14 cellular contexts compared by ENCODE assay signal in genomic region chr1:212452323-212453155, GRCh38. TPM values are rescaled to one million over a fixed set of nuclear protein-coding genes. Genes with fewer than 3 reads are reported as not detected.
DNase-seq lines count a peak whose midpoint lies in the region; ATAC-seq and TF ChIP-seq lines count a peak whose summit lies in the region.
"Had no signal": no experiment of that assay in that cellular context is flagged by ENCODE, and none has a peak within 500 bp of the region (broad histone marks: within the 10 kb centered on the region; RNA-seq: fewer than 3 reads in every experiment).

No MANE protein-coding gene starts in this region.

- intact Hi-C loops in Right ventricle myocardium superior (cut with DNase I) (loop anchor here (5.0 kb wide), 1 partner anchor 85 kb away; no protein-coding TSS in a partner anchor), ovary (cut with DNase I) (loop anchor here in 2 of 4 donors (5.0 to 10.0 kb wide), 2 partner anchors 168 to 775 kb away; partner anchors contain the start of genes PPP2R5A (in 2 of the 2) and NEK2 (in 1 of the 2))

- DNase-seq in EH (ENCODE audit: low read depth) (peak; percentile 87), astrocyte of the cerebellum (ENCODE audit: low read depth) (peak; percentile 62), Right ventricle myocardium superior (peak; percentile 75), ovary (peak; percentile 32 to 74 (median 61)), LoVo (ENCODE audit: low spot score) (no peak), DMS114 treated with DMSO at 0.1 percent for 48 hours (lab: John Stamatoyannopoulos, UW; ENCODE audit: unreplicated experiment) (no peak), GF-D8 (lab: John Stamatoyannopoulos, UW) (no peak)
- no peak for DNase-seq in stimulated activated naive CD8-positive, alpha-beta T cell treated with anti-CD3 and anti-CD28 coated beads, Interleukin-15, Interleukin-2, amounts not matched to agents 100 U/mL and 50 U/mL, for 24 hours
- DNase-seq: activated T-cell treated with anti-CD3 and anti-CD28 coated beads, Interleukin-2, amount 50 U/mL, for 4 hours; COR-L47; effector CD4-positive, alpha-beta T cell; islet precursor cell; NCI-H82 had no signal

- H3K4me3 ChIP-seq in astrocyte of the cerebellum (ENCODE audit: low read depth, low read length) (no peak overlapping the region), ovary (no peak overlapping the region)
- H3K4me3 ChIP-seq: psoas muscle had no signal

- no peak for TF ChIP-seq EP300 in ovary (IDR thresholded peaks at IDR 0.05)

- H3K27me3 ChIP-seq in ovary, result no peaks in the 10 kb centered on the region

- no peaks in the 10 kb centered on the region for H3K9me3 ChIP-seq in ovary
- H3K9me3 ChIP-seq: psoas muscle had no signal

- peak; percentile 59 for ATAC-seq in Right ventricle myocardium superior (ENCODE audit: poor library complexity)
- ATAC-seq in stimulated activated naive CD8-positive, alpha-beta T cell treated with anti-CD3 and anti-CD28 coated beads, Interleukin-15, Interleukin-2, amounts not matched to agents 100 U/mL and 50 U/mL, for 24 hours, result no peak
- ATAC-seq: activated T-cell treated with anti-CD3 and anti-CD28 coated beads, Interleukin-2, amount 50 U/mL, for 4 hours; psoas muscle had no signal

- no peaks in the 10 kb centered on the region for H3K36me3 ChIP-seq in ovary

- peak overlapping the region in 1 of 2 donors; percentile 64 for H3K27ac ChIP-seq in ovary
- H3K27ac ChIP-seq: psoas muscle had no signal

- no peak for TF ChIP-seq CTCF in astrocyte of the cerebellum (IDR thresholded peaks at IDR 0.05; ENCODE audit: low read depth, low read length, missing control alignments)
- no peak for TF ChIP-seq CTCF in ovary (IDR thresholded peaks at IDR 0.05)

- 35 to 38% (median 37%) methylated on average over 15 of the region's 15 CpGs for WGBS in ovary, 3 donors

- peaks cover 8% of the 10 kb centered on the region for H3K4me1 ChIP-seq in ovary (ENCODE audit: insufficient read depth)

- in situ Hi-C loops in astrocyte of the cerebellum (cut with HindIII; ENCODE audit: low sequenced_read_pairs), result no loop called here

- TF ChIP-seq POLR2A in ovary (IDR thresholded peaks at IDR 0.05), result no peak

RNA-seq across cellular contexts. Expression of gene NENF, which starts 19.8 kb away (rescaled TPM):
- total RNA-seq in Right ventricle myocardium superior (106 TPM), ovary (100 to 1,000 TPM in 5 of 7 donors, 10 to 100 TPM in 2; 84.7 to 192 (median 102) TPM)
- 100 to 1,000 TPM in 1 of 2 donors, 10 to 100 TPM in 1; 95.7 to 130 TPM for polyA plus RNA-seq in ovary

RNA-seq across cellular contexts. Expression of gene PACC1, which starts 37.9 kb away (rescaled TPM):
- total RNA-seq in Right ventricle myocardium superior (2.2 TPM), ovary (1 to 10 TPM; 2.3 to 4.2 (median 2.9) TPM)
- polyA plus RNA-seq in ovary, result 1 to 10 TPM; 1.9 to 9.5 TPM

Comparison
In these comparisons a context has a peak if more than half of its experiments do, and no peak if none do; other contexts are left out.
1. DNase-seq: peak in EH (single experiment), astrocyte of the cerebellum (single experiment), Right ventricle myocardium superior (single experiment) and ovary (5 of 5); none in LoVo (single experiment), DMS114 treated with DMSO at 0.1 percent for 48 hours (single experiment), stimulated activated naive CD8-positive, alpha-beta T cell treated with anti-CD3 and anti-CD28 coated beads, Interleukin-15, Interleukin-2, amounts not matched to agents 100 U/mL and 50 U/mL, for 24 hours (single experiment) and GF-D8 (single experiment).